In genomic region chr5:124700930-124701458, GRCh38 we compare ENCODE assay signal across 32 cellular contexts. TPM values are rescaled to one million over a fixed set of nuclear protein-coding genes. Genes with fewer than 3 reads are reported as not detected.
A peak's percentile ranks its signal among the peaks of the same experiment; 100 is the strongest.
DNase-seq lines count a peak whose midpoint lies in the region; ATAC-seq and TF ChIP-seq lines count a peak whose summit lies in the region.
"Had no signal": no experiment of that assay in that cellular context is flagged by ENCODE, and none has a peak within 500 bp of the region (broad histone marks: within the 10 kb centered on the region; RNA-seq: fewer than 3 reads in every experiment).

No MANE protein-coding gene starts in this region.

- H2AFZ ChIP-seq in GM23338, result no peak overlapping the region
- H2AFZ ChIP-seq in neural progenitor cell (replicated peaks), result no peak overlapping the region

- H3K27me3 Mint-ChIP-seq in GM23338 (ENCODE audit: insufficient read depth, low read depth, poor library complexity), result peaks cover 5% of the 10 kb centered on the region
- H3K27me3 Mint-ChIP-seq in glutamatergic neuron (ENCODE audit: unreplicated experiment), result peaks cover 7% of the 10 kb centered on the region
- H3K27me3 Mint-ChIP-seq in neural progenitor cell (ENCODE audit: insufficient read depth, low read depth), result no peaks in the 10 kb centered on the region
- H3K27me3 Mint-ChIP-seq: activated CD8-positive, alpha-beta memory T cell treated with anti-CD3 and anti-CD28 coated beads, Interleukin-2, amount 10 ng/mL, durations not matched to agents 7 days and 5 days; CD8-positive, alpha-beta memory T cell; effector memory CD8-positive, alpha-beta T cell had no signal

- intact Hi-C loops in Panc1 (cut with micrococcal nuclease; ENCODE audit: unreplicated experiment), result no loop called here

- H3F3A ChIP-seq in GM23338 (replicated peaks; ENCODE audit: low read depth) (no peaks in the 10 kb centered on the region), neural progenitor cell (ENCODE audit: low read depth) (peaks cover 47% of the 10 kb centered on the region)

- H3K4me1 ChIP-seq in GM23338 (ENCODE audit: insufficient read depth) (peaks cover 76% of the 10 kb centered on the region), Panc1 (ENCODE audit: control insufficient read depth, insufficient read depth, low read length) (peaks cover 95% of the 10 kb centered on the region), neural progenitor cell (peaks cover 90% of the 10 kb centered on the region)

- no peak overlapping the region for H3K9ac ChIP-seq in neural progenitor cell

- H3K36me3 ChIP-seq in GM23338 (ENCODE audit: insufficient read depth) (no peaks in the 10 kb centered on the region), Panc1 (ENCODE audit: control insufficient read depth, insufficient read depth, low read length) (no peaks in the 10 kb centered on the region), neural progenitor cell (peaks cover 10% of the 10 kb centered on the region)
- H3K36me3 ChIP-seq: ascending aorta, upper lobe of right lung had no signal

- H3K9me3 ChIP-seq in Panc1 (ENCODE audit: control insufficient read depth, insufficient read depth, low read depth, low read length) (no peaks in the 10 kb centered on the region), neural progenitor cell (ENCODE audit: low read depth) (no peaks in the 10 kb centered on the region)
- H3K9me3 ChIP-seq: ascending aorta, upper lobe of right lung had no signal

- BruUV-seq in Panc1 (replicated peaks; lab: Mats Ljungman, UMichigan), result no TSS peak

- H3K27ac Mint-ChIP-seq in GM23338 (peak overlapping the region; percentile 57), glutamatergic neuron (ENCODE audit: unreplicated experiment) (peak overlapping the region; percentile 40), neural progenitor cell (no peak overlapping the region)
- H3K27ac Mint-ChIP-seq: activated CD8-positive, alpha-beta memory T cell treated with anti-CD3 and anti-CD28 coated beads, Interleukin-2, amount 10 ng/mL, durations not matched to agents 7 days and 5 days; CD8-positive, alpha-beta memory T cell; effector memory CD8-positive, alpha-beta T cell; HFFc6; immature natural killer cell; stimulated activated effector memory CD8-positive, alpha-beta T cell treated with anti-CD3 and anti-CD28 coated beads, Interleukin-12 subunit alpha, Interleukin-12 subunit beta, amount 100 ng/mL, for 72 hours had no signal

- H3K9me2 ChIP-seq in GM23338 (ENCODE audit: insufficient read depth), result no peaks in the 10 kb centered on the region

- no peaks in the 10 kb centered on the region for H3K9me3 Mint-ChIP-seq in GM23338
- peaks cover 21% of the 10 kb centered on the region for H3K9me3 Mint-ChIP-seq in glutamatergic neuron (ENCODE audit: unreplicated experiment)
- H3K9me3 Mint-ChIP-seq in neural progenitor cell, result peaks cover 6% of the 10 kb centered on the region
- H3K9me3 Mint-ChIP-seq: HFFc6, immature natural killer cell had no signal

- H3K79me2 ChIP-seq in GM23338 (replicated peaks; ENCODE audit: insufficient read depth) (peaks cover 98% of the 10 kb centered on the region), neural progenitor cell (ENCODE audit: low read depth) (peaks cover 100% of the 10 kb centered on the region)

- DNase-seq in GM23338 (ENCODE audit: low spot score) (peak; percentile 60), Panc1 (ENCODE audit: low read depth, low spot score) (no peak), glutamatergic neuron (no peak), neural progenitor cell (ENCODE audit: low spot score) (peak; percentile 41), COLO829 (ENCODE audit: low spot score) (no peak), germinal center (ENCODE audit: low spot score) (no peak), H4 (ENCODE audit: low spot score) (no peak)
- DNase-seq: activated CD4-positive, alpha-beta T cell treated with anti-CD3 and anti-CD28 coated beads, Interleukin-2, amount 50 U/mL, for 4 hours; activated CD8-positive, alpha-beta memory T cell treated with anti-CD3 and anti-CD28 coated beads, Interleukin-2, amount 10 ng/mL, durations not matched to agents 7 days and 5 days; activated gamma-delta T cell treated with Interleukin-2 at 50 U/mL for 16 hours; activated T-cell treated with anti-CD3 and anti-CD28 coated beads, Interleukin-2, amount 50 U/mL, for 48 hours; caudate nucleus; CD8-positive, alpha-beta memory T cell; cortex of kidney; DMS53; effector memory CD8-positive, alpha-beta T cell; foreskin melanocyte; GF-D8; HFFc6; immature natural killer cell; IMR-90; MV-4-11; NCI-H1436 treated with DMSO at 0.1 percent for 48 hours; NCI-H446; stimulated activated CD4-positive, alpha-beta T cell treated with anti-CD3 and anti-CD28 coated beads, Interleukin-15, amount 100 ng/mL, for 24 hours; upper lobe of right lung had no signal

- H3K4me2 ChIP-seq in GM23338, result peak overlapping the region; percentile 37
- peak overlapping the region; percentile 21 for H3K4me2 ChIP-seq in neural progenitor cell

- H3K4me3 Mint-ChIP-seq in GM23338 (peak overlapping the region; percentile 14; the same call in 1 of the 3 replicates), glutamatergic neuron (ENCODE audit: unreplicated experiment) (peak overlapping the region; percentile 47), neural progenitor cell (peak overlapping the region; percentile 40)
- H3K4me3 Mint-ChIP-seq: activated CD8-positive, alpha-beta memory T cell treated with anti-CD3 and anti-CD28 coated beads, Interleukin-2, amount 10 ng/mL, durations not matched to agents 7 days and 5 days; CD8-positive, alpha-beta memory T cell; effector memory CD8-positive, alpha-beta T cell; HFFc6; immature natural killer cell; stimulated activated effector memory CD8-positive, alpha-beta T cell treated with anti-CD3 and anti-CD28 coated beads, Interleukin-12 subunit alpha, Interleukin-12 subunit beta, amount 100 ng/mL, for 72 hours had no signal

- ATAC-seq in GM23338 (peak; percentile 61), Panc1 (no peak), GM21526 (IDR thresholded peaks at IDR 0.05; ENCODE audit: low FRiP score, unreplicated experiment) (no peak)
- ATAC-seq: activated CD4-positive, CD25-positive, alpha-beta regulatory T cell treated with anti-CD3 and anti-CD28 coated beads, Interleukin-2, amount 50 U/mL, for 24 hours; activated CD8-positive, alpha-beta memory T cell treated with anti-CD3 and anti-CD28 coated beads, Interleukin-2, amount 10 ng/mL, durations not matched to agents 7 days and 5 days; effector memory CD8-positive, alpha-beta T cell; left lobe of liver; stimulated activated effector memory CD8-positive, alpha-beta T cell treated with anti-CD3 and anti-CD28 coated beads, Interleukin-12 subunit alpha, Interleukin-12 subunit beta, amount 100 ng/mL, for 72 hours; upper lobe of right lung had no signal

- TF ChIP-seq CTCF in GM23338 (conservative IDR thresholded peaks at IDR 0.05; ENCODE audit: low read depth in 2 of 2), result no peak
- TF ChIP-seq CTCF in Panc1 (IDR thresholded peaks at IDR 0.05), result no peak
- no peak for TF ChIP-seq CTCF in glutamatergic neuron (IDR thresholded peaks at IDR 0.05; ENCODE audit: partially characterized antibody, unreplicated experiment)
- TF ChIP-seq CTCF in neural progenitor cell (IDR thresholded peaks at IDR 0.05), result no peak

- CTCF ChIA-PET in Panc1 (lab: Charles Lee), result no interaction called here

- H3K27ac ChIP-seq in GM23338 (ENCODE audit: low read depth) (peak overlapping the region; percentile 76; the same call in 1 of the 2 replicates), Panc1 (ENCODE audit: low read length) (peak overlapping the region; percentile 86), neural progenitor cell (no peak overlapping the region)
- H3K27ac ChIP-seq: SK-N-MC, upper lobe of right lung had no signal

- H3K4me1 Mint-ChIP-seq in GM23338 (peaks cover 95% of the 10 kb centered on the region), glutamatergic neuron (ENCODE audit: low read depth, unreplicated experiment) (peaks cover 79% of the 10 kb centered on the region), neural progenitor cell (peaks cover 86% of the 10 kb centered on the region)
- H3K4me1 Mint-ChIP-seq: activated CD8-positive, alpha-beta memory T cell treated with anti-CD3 and anti-CD28 coated beads, Interleukin-2, amount 10 ng/mL, durations not matched to agents 7 days and 5 days; CD8-positive, alpha-beta memory T cell; immature natural killer cell; stimulated activated effector memory CD8-positive, alpha-beta T cell treated with anti-CD3 and anti-CD28 coated beads, Interleukin-12 subunit alpha, Interleukin-12 subunit beta, amount 100 ng/mL, for 72 hours had no signal

- POLR2A ChIA-PET in Panc1 (lab: Charles Lee), result no interaction called here

- no peaks in the 10 kb centered on the region for H3K27me3 ChIP-seq in GM23338 (ENCODE audit: insufficient read depth)
- H3K27me3 ChIP-seq in Panc1 (ENCODE audit: control insufficient read depth, insufficient read depth, low read length), result no peaks in the 10 kb centered on the region
- no peaks in the 10 kb centered on the region for H3K27me3 ChIP-seq in neural progenitor cell
- H3K27me3 ChIP-seq: ascending aorta, upper lobe of right lung had no signal

- in situ Hi-C loops in Panc1 (cut with HindIII; ENCODE audit: low pct_unique_long_range_greater_than_20kb, low sequenced_read_pairs), result no loop called here

- H3K4me3 ChIP-seq in GM23338, result peak overlapping the region; percentile 9; the same call in 1 of the 2 replicates
- H3K4me3 ChIP-seq in Panc1 (ENCODE audit: low read depth in 2 of 2, low read length in 2 of 2), result no peak overlapping the region
- H3K4me3 ChIP-seq in neural progenitor cell, result no peak overlapping the region
- H3K4me3 ChIP-seq: ascending aorta, upper lobe of right lung had no signal

- H4K20me1 ChIP-seq in GM23338 (replicated peaks; ENCODE audit: insufficient read depth), result no peaks in the 10 kb centered on the region; the same call in 1 of the 2 replicates
- H4K20me1 ChIP-seq in neural progenitor cell (ENCODE audit: low read depth), result peaks cover 100% of the 10 kb centered on the region

- peaks cover 13% of the 10 kb centered on the region for H3K36me3 Mint-ChIP-seq in GM23338 (ENCODE audit: low read depth)
- H3K36me3 Mint-ChIP-seq in glutamatergic neuron (ENCODE audit: unreplicated experiment), result peaks cover 3% of the 10 kb centered on the region
- H3K36me3 Mint-ChIP-seq in neural progenitor cell, result peaks cover 41% of the 10 kb centered on the region
- H3K36me3 Mint-ChIP-seq: activated CD8-positive, alpha-beta memory T cell treated with anti-CD3 and anti-CD28 coated beads, Interleukin-2, amount 10 ng/mL, durations not matched to agents 7 days and 5 days; CD8-positive, alpha-beta memory T cell; immature natural killer cell; stimulated activated effector memory CD8-positive, alpha-beta T cell treated with anti-CD3 and anti-CD28 coated beads, Interleukin-12 subunit alpha, Interleukin-12 subunit beta, amount 100 ng/mL, for 72 hours had no signal

TF ChIP-seq in GM23338, 12 proteins besides CTCF, POLR2A, EP300 and RAD21 (continues in another document):
- TF ChIP-seq CREB1 (CRISPR knock-in tag; IDR thresholded peaks at IDR 0.05; ENCODE audit: low read depth), result no peak
- TF ChIP-seq POLR2AphosphoS5 (IDR thresholded peaks at IDR 0.05; ENCODE audit: low read depth), result no peak

RNA-seq across cellular contexts. Expression of gene ZNF608, which starts 45.4 kb away (rescaled TPM):
- 39.7 and 42.4 TPM in 2 replicates for total RNA-seq in GM23338 (2014; rRNA removed; shearing (Covaris generic))
- 20.0 and 20.5 TPM in 2 replicates for polyA plus RNA-seq in GM23338 (2016; fragmentation: Nextera tagmentation; extraction: Ambion mirVana)
- total RNA-seq in Panc1 (2021; ENCODE audit: unreplicated experiment) (37.5 TPM), glutamatergic neuron (ENCODE audit: unreplicated experiment) (161 TPM), neural progenitor cell (ENCODE audit: low replicate concordance) (168 and 213 TPM in 2 replicates)
- polyA plus RNA-seq in Panc1 (2012; ENCODE audit: insufficient read length), result 22.8 TPM
- 20.8 and 28.0 TPM in 2 replicates for total RNA-seq in H4 (2014; rRNA removed; shearing (Covaris generic))
- total RNA-seq: activated CD8-positive, alpha-beta memory T cell treated with anti-CD3 and anti-CD28 coated beads, Interleukin-2, amount 10 ng/mL, durations not matched to agents 7 days and 5 days; CD8-positive, alpha-beta memory T cell had no signal
- polyA plus RNA-seq: CD8-positive, alpha-beta memory T cell; immature natural killer cell had no signal

Comparison
In these comparisons a context has a peak if more than half of its experiments do, and no peak if none do; other contexts are left out.
1. DNase-seq: peak in GM23338 (single experiment) and neural progenitor cell (single experiment); none in Panc1 (single experiment), glutamatergic neuron (single experiment), COLO829 (single experiment), germinal center (single experiment) and H4 (single experiment).
2. Peak in every context shown above with its lines, with median percentiles within 50 percentile points of each other: H3K4me3 Mint-ChIP-seq.